Comparison of ENCODE assay signal across 1 cellular context in the genomic region with DNA sequence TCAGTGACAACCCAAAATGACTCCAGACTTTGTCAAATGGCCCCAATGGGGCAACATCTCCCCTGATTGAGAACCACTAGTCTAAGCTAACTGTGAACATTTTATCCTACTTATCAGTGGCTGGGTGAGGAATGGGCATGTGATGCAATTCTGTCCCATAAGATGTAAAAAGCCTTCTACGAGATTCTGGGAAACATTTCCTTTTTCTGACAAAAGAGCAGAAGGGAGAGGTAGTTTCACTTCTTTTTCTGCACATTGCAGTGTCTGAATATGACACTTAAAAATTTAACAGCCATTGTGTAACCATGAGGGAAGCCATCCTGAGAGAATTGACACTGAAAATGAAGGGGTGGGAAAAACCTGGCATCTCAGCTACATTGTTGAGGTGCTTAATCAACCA.
TF ChIP-seq lines count a peak whose summit lies in the region.

No MANE protein-coding gene starts in this region.

TF ChIP-seq in K562, 482 proteins besides CTCF, POLR2A, EP300 and RAD21 (continued from another document):
- TF ChIP-seq, protein P1, sequence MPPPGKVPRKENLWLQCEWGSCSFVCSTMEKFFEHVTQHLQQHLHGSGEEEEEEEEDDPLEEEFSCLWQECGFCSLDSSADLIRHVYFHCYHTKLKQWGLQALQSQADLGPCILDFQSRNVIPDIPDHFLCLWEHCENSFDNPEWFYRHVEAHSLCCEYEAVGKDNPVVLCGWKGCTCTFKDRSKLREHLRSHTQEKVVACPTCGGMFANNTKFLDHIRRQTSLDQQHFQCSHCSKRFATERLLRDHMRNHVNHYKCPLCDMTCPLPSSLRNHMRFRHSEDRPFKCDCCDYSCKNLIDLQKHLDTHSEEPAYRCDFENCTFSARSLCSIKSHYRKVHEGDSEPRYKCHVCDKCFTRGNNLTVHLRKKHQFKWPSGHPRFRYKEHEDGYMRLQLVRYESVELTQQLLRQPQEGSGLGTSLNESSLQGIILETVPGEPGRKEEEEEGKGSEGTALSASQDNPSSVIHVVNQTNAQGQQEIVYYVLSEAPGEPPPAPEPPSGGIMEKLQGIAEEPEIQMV (tag; conservative IDR thresholded peaks at IDR 0.05; ENCODE audit: low read depth) = no peak
TF ChIP-seq in K562: peak in this region for 10.
